1 cellular context compared by ENCODE assay signal in genomic region chr1:17743925-17744324, GRCh38.
TF ChIP-seq lines count a peak whose summit lies in the region.

No MANE protein-coding gene starts in this region.

TF ChIP-seq in HepG2, 621 proteins besides CTCF, POLR2A, EP300 and RAD21 (continued from another document):
- no peak for TF ChIP-seq ZNF704 (CRISPR knock-in tag; IDR thresholded peaks at IDR 0.05; ENCODE audit: borderline replicate concordance)
TF ChIP-seq in HepG2: peak in this region for 1.
